Comparison of ENCODE assay signal across 14 cellular contexts in genomic region chr15:93126496-93127083, GRCh38. TPM values are rescaled to one million over a fixed set of nuclear protein-coding genes. Genes with fewer than 3 reads are reported as not detected.
DNase-seq lines count a peak whose midpoint lies in the region; ATAC-seq and TF ChIP-seq lines count a peak whose summit lies in the region.
"Had no signal": no experiment of that assay in that cellular context is flagged by ENCODE, and none has a peak within 500 bp of the region (broad histone marks: within the 10 kb centered on the region; RNA-seq: fewer than 3 reads in every experiment).

No MANE protein-coding gene starts in this region.

- H3K27me3 ChIP-seq in trophoblast cell (ENCODE audit: insufficient read depth, low read length) (no peaks in the 10 kb centered on the region), tibial nerve (no peaks in the 10 kb centered on the region)

- H2BK120ac ChIP-seq in trophoblast cell (ENCODE audit: insufficient read depth, low read length, poor library complexity): no peak overlapping the region

- DNase-seq in NCI-H82 (lab: John Stamatoyannopoulos, UW) (peak; percentile 30), NCI-H82 treated with DMSO at 0.1 percent for 48 hours (lab: John Stamatoyannopoulos, UW; ENCODE audit: unreplicated experiment) (no peak), left cardiac atrium (peak; percentile 60), trophoblast cell (no peak), tibial nerve (ENCODE audit: low spot score in 2 of 2) (peak; percentile 53 to 55), Ammon's horn (ENCODE audit: low spot score) (no peak)
- DNase-seq in NK-92 treated with Interleukin-12 subunit alpha and Interleukin-12 subunit beta, amount 100 ng/mL, for 24 hours (lab: John Stamatoyannopoulos, UW): no peak
- DNase-seq: GOT3, NCI-H1436 treated with DMSO at 0.1 percent for 48 hours, NCI-H2081 had no signal

- H3K27ac ChIP-seq in trophoblast cell (ENCODE audit: low read depth, low read length): no peak overlapping the region
- H3K27ac ChIP-seq in tibial nerve: peak overlapping the region in 2 of 4 donors; percentile 49 to 70
- H3K27ac ChIP-seq: 22Rv1, C4-2B had no signal

- H3K79me2 ChIP-seq in trophoblast cell (ENCODE audit: control insufficient read depth, insufficient read depth, low read length, poor library complexity): no peaks in the 10 kb centered on the region

- H3K4me3 ChIP-seq in trophoblast cell (ENCODE audit: low read depth, low read length): peak overlapping the region; percentile 3
- no peak overlapping the region for H3K4me3 ChIP-seq in tibial nerve

- no peak overlapping the region for H3K18ac ChIP-seq in trophoblast cell (ENCODE audit: low read length)

- no peaks in the 10 kb centered on the region for H3K4me1 ChIP-seq in trophoblast cell (ENCODE audit: control insufficient read depth in 1 of 2, insufficient read depth in 2 of 2, low read length in 2 of 2)
- peaks cover 0 to 15% (median 5%) of the 10 kb centered on the region in 4 donors for H3K4me1 ChIP-seq in tibial nerve
- H3K4me1 ChIP-seq: Caco-2 had no signal

- TF ChIP-seq EP300 in tibial nerve (IDR thresholded peaks at IDR 0.05): peak in 1 of 2 donors; percentile 57

- no peak overlapping the region for H4K12ac ChIP-seq in trophoblast cell (ENCODE audit: low read depth, low read length)

- ATAC-seq in left cardiac atrium (peak; percentile 81 to 89), HG03039 (IDR thresholded peaks at IDR 0.05; ENCODE audit: unreplicated experiment) (no peak)

- H3K79me1 ChIP-seq in trophoblast cell (ENCODE audit: low read length): no peaks in the 10 kb centered on the region

- H2AK5ac ChIP-seq in trophoblast cell (ENCODE audit: low read length): no peak overlapping the region

- H3K14ac ChIP-seq in trophoblast cell (ENCODE audit: low read length): no peak overlapping the region

- intact Hi-C loops in left cardiac atrium (cut with DNase I): no loop called here

- WGBS in trophoblast cell (ENCODE audit: extremely low coverage, insufficient coverage, insufficient read length): no CpG with 5 or more reads among the region's 10 CpGs
- WGBS in tibial nerve, 2 donors: 46 to 59% methylated on average over 10 of the region's 10 CpGs

- H3K23ac ChIP-seq in trophoblast cell (ENCODE audit: low read length): no peak overlapping the region

- H2AFZ ChIP-seq in trophoblast cell (ENCODE audit: insufficient read depth, low read length, poor library complexity): no peak overlapping the region

- no peak overlapping the region for H4K91ac ChIP-seq in trophoblast cell (ENCODE audit: low read depth, low read length)

- no peak for TF ChIP-seq POLR2A in tibial nerve (IDR thresholded peaks at IDR 0.05)

- TF ChIP-seq CTCF in tibial nerve (IDR thresholded peaks at IDR 0.05): no peak

- H2BK12ac ChIP-seq in trophoblast cell (ENCODE audit: low read length): no peak overlapping the region

- H3K36me3 ChIP-seq in trophoblast cell (ENCODE audit: control insufficient read depth in 1 of 2, insufficient read depth in 2 of 2, low read length in 2 of 2) (no peaks in the 10 kb centered on the region), tibial nerve (no peaks in the 10 kb centered on the region)

- no peak overlapping the region for H3K9ac ChIP-seq in trophoblast cell (ENCODE audit: low read length)

- H4K8ac ChIP-seq in trophoblast cell (ENCODE audit: low read depth, low read length): no peak overlapping the region

- peaks cover 4% of the 10 kb centered on the region for H3K9me3 ChIP-seq in trophoblast cell (ENCODE audit: insufficient read depth, low read depth, low read length)
- no peaks in the 10 kb centered on the region for H3K9me3 ChIP-seq in tibial nerve
- H3K9me3 ChIP-seq: Caco-2 had no signal

- H3K4ac ChIP-seq in trophoblast cell (ENCODE audit: low read depth, low read length): no peak overlapping the region

- H3K4me2 ChIP-seq in trophoblast cell (ENCODE audit: low read length): no peak overlapping the region

- H2BK5ac ChIP-seq in trophoblast cell (ENCODE audit: low read depth, low read length, poor library complexity): no peak overlapping the region

RNA-seq across cellular contexts. Expression of gene RGMA, which starts 37.6 kb away (rescaled TPM):
- total RNA-seq in left cardiac atrium (10 to 100 TPM; 10.2 to 18.4 TPM), tibial nerve (100 to 1,000 TPM in 1 of 4 donors, 10 to 100 TPM in 3; 28.2 to 110 (median 45.6) TPM)
- 0.33 and 0.40 TPM in 2 replicates for polyA plus RNA-seq in trophoblast cell (2013)

Comparison
In these comparisons a context has a peak if more than half of its experiments do, and no peak if none do; other contexts are left out.
1. DNase-seq: peak in NCI-H82 (single experiment), left cardiac atrium (single experiment) and tibial nerve (2 of 2); none in NCI-H82 treated with DMSO at 0.1 percent for 48 hours (single experiment), trophoblast cell (0 of 2), NK-92 treated with Interleukin-12 subunit alpha and Interleukin-12 subunit beta, amount 100 ng/mL, for 24 hours (single experiment) and Ammon's horn (single experiment).